10 cellular contexts compared by ENCODE assay signal in genomic region chr5:61401726-61402125, GRCh38.
DNase-seq lines count a peak whose midpoint lies in the region; FAIRE-seq and TF ChIP-seq lines count a peak whose summit lies in the region.
"Had no signal": no experiment of that assay in that cellular context is flagged by ENCODE, and none has a peak within 500 bp of the region (broad histone marks: within the 10 kb centered on the region; RNA-seq: fewer than 3 reads in every experiment).

No MANE protein-coding gene starts in this region.

- in situ Hi-C loops in HAP-1 (cut with MboI; ENCODE audit: low sequenced_read_pairs), result no loop called here

- no peak for TF ChIP-seq CTCF in epithelial cell of esophagus (IDR thresholded peaks at IDR 0.05; ENCODE audit: insufficient read depth, low read depth, low read length, missing control alignments)

- DNase-seq in H54 (ENCODE audit: insufficient read length, low spot score) (no peak), RPMI7951 (ENCODE audit: low read depth) (peak; percentile 23), epithelial cell of esophagus (ENCODE audit: low read depth) (peak; percentile 63), non-pigmented ciliary epithelial cell (ENCODE audit: low read depth) (peak; percentile 43), HAP-1 (ENCODE audit: low spot score in 2 of 2) (no peak), NCI-H1417 treated with DMSO at 0.1 percent for 48 hours (lab: John Stamatoyannopoulos, UW) (no peak), NCI-H1105 (lab: John Stamatoyannopoulos, UW) (no peak)
- no peak for DNase-seq in activated CD8-positive, alpha-beta memory T cell treated with anti-CD3 and anti-CD28 coated beads, Interleukin-2, amount 50 U/mL, for 48 hours
- DNase-seq: activated CD4-positive, alpha-beta T cell treated with anti-CD3 and anti-CD28 coated beads for 36 hours; activated naive CD4-positive, alpha-beta T cell treated with anti-CD3 and anti-CD28 coated beads, Interleukin-2, amount 50 U/mL, for 16 hours had no signal

- peak; percentile 91 for FAIRE-seq in H54 (lab: Jason Lieb, UNC)

- H3K4me3 ChIP-seq in epithelial cell of esophagus (ENCODE audit: low read length), result no peak overlapping the region
- H3K4me3 ChIP-seq in HAP-1, result no peak overlapping the region

- H3K27me3 ChIP-seq in HAP-1 (ENCODE audit: low read depth), result no peaks in the 10 kb centered on the region

- H3K9me3 ChIP-seq in HAP-1, result no peaks in the 10 kb centered on the region

- H3K36me3 ChIP-seq in HAP-1 (replicated peaks), result no peaks in the 10 kb centered on the region

- TF ChIP-seq POLR2A in H54 (IDR thresholded peaks at IDR 0.05; ENCODE audit: low read depth, low read length), result no peak

- peaks cover 6% of the 10 kb centered on the region; the same call in 1 of the 2 replicates for H3K4me1 ChIP-seq in HAP-1

Comparison
In these comparisons a context has a peak if more than half of its experiments do, and no peak if none do; other contexts are left out.
1. DNase-seq: peak in RPMI7951 (single experiment), epithelial cell of esophagus (single experiment) and non-pigmented ciliary epithelial cell (single experiment); none in H54 (single experiment), HAP-1 (0 of 2), NCI-H1417 treated with DMSO at 0.1 percent for 48 hours (single experiment), NCI-H1105 (single experiment) and activated CD8-positive, alpha-beta memory T cell treated with anti-CD3 and anti-CD28 coated beads, Interleukin-2, amount 50 U/mL, for 48 hours (single experiment).